9 cellular contexts compared by ENCODE assay signal in genomic region chr4:94385452-94385851, GRCh38. TPM values are rescaled to one million over a fixed set of nuclear protein-coding genes. Genes with fewer than 3 reads are reported as not detected.
"Had no signal": no experiment of that assay in that cellular context is flagged by ENCODE, and none has a peak within 500 bp of the region (broad histone marks: within the 10 kb centered on the region; RNA-seq: fewer than 3 reads in every experiment).

No MANE protein-coding gene starts in this region.

RNA-seq across cellular contexts. Expression of gene HPGDS, which starts 42.8 kb away (rescaled TPM):
- total RNA-seq: activated naive CD4-positive, alpha-beta T cell treated with anti-CD3 and anti-CD28 coated beads for 36 hours; activated naive CD8-positive, alpha-beta T cell treated with anti-CD3 and anti-CD28 coated beads for 36 hours; activated naive CD8-positive, alpha-beta T cell treated with anti-CD3 and anti-CD28 coated beads, Interleukin-2, amount 10 ng/mL, durations not matched to agents 7 days and 5 days; activated T-cell treated with anti-CD3 and anti-CD28 coated beads, Interleukin-2, amount 50 U/mL, for 72 hours; activated T-helper 1 cell treated with anti-CD3 and anti-CD28 coated beads, Interleukin-12 subunit alpha, Interleukin-12 subunit beta, Interleukin-2, Interleukin-4 antibody, amounts not matched to agents 30 ng/mL and 10 ng/mL and 1 ng/mL, durations not matched to agents 14 hours and 24 hours and 36 hours; ascending aorta; astrocyte; bronchial epithelial cell; cardiac muscle cell had no signal
- polyA plus RNA-seq: cardiac muscle cell had no signal
